ENCODE assay signal across 23 cellular contexts in genomic region chr22:36738416-36739020, GRCh38. TPM values are rescaled to one million over a fixed set of nuclear protein-coding genes. Genes with fewer than 3 reads are reported as not detected.
"Had no signal": no experiment of that assay in that cellular context is flagged by ENCODE, and none has a peak within 500 bp of the region (broad histone marks: within the 10 kb centered on the region; RNA-seq: fewer than 3 reads in every experiment).

No MANE protein-coding gene starts in this region.

- DNase-seq: activated CD4-positive, alpha-beta T cell treated with anti-CD3 and anti-CD28 coated beads for 36 hours; activated CD4-positive, alpha-beta T cell treated with anti-CD3 and anti-CD28 coated beads, Interleukin-2, amount 50 U/mL, for 4 hours; activated CD8-positive, alpha-beta memory T cell treated with anti-CD3 and anti-CD28 coated beads for 24 hours; activated CD8-positive, alpha-beta memory T cell treated with anti-CD3 and anti-CD28 coated beads, Interleukin-2, amount 50 U/mL, for 4 hours; activated naive CD4-positive, alpha-beta T cell treated with Interleukin-2 at 50 U/mL for 16 hours; activated naive CD8-positive, alpha-beta T cell treated with anti-CD3 and anti-CD28 coated beads for 36 hours; activated T-cell treated with anti-CD3 and anti-CD28 coated beads, Interleukin-2, amount 50 U/mL, for 24 hours; foreskin melanocyte; hippocampal formation; midbrain; stimulated activated CD4-positive, alpha-beta T cell treated with anti-CD3 and anti-CD28 coated beads, Interleukin-15, amount 100 ng/mL, for 24 hours; T-helper 9 cell had no signal

- H3K4me1 ChIP-seq: right lobe of liver, upper lobe of left lung had no signal

- H3K27me3 ChIP-seq: colonic mucosa, right lobe of liver, upper lobe of left lung had no signal

- H3K27ac Mint-ChIP-seq: activated CD4-positive, alpha-beta T cell treated with anti-CD3 and anti-CD28 coated beads for 36 hours; activated naive CD8-positive, alpha-beta T cell treated with anti-CD3 and anti-CD28 coated beads for 36 hours; activated T-cell treated with anti-CD3 and anti-CD28 coated beads, Interleukin-2, amount 50 U/mL, for 24 hours; activated T-helper 2 cell treated with anti-CD3 and anti-CD28 coated beads, Interferon-gamma antibody, Interleukin-2, Interleukin-4, amounts not matched to agents 10 μg/mL and 5 μg/mL and 100 μg/mL, durations not matched to agents 14 hours and 24 hours and 36 hours; stimulated activated memory B cell treated with anti-CD40 and anti-IgM and Interleukin-4, amounts not matched to agents 10 μg/mL and 1 μg/mL and 100 μg/mL, for 72 hours had no signal

- H3K4me3 ChIP-seq: colonic mucosa, right lobe of liver, smooth muscle cell, upper lobe of left lung had no signal

- H3K4me1 Mint-ChIP-seq: activated CD4-positive, alpha-beta T cell treated with anti-CD3 and anti-CD28 coated beads for 36 hours; activated naive CD8-positive, alpha-beta T cell treated with anti-CD3 and anti-CD28 coated beads for 36 hours; central memory CD8-positive, alpha-beta T cell; stimulated activated memory B cell treated with anti-CD40 and anti-IgM and Interleukin-4, amounts not matched to agents 10 μg/mL and 1 μg/mL and 100 μg/mL, for 72 hours had no signal

- H3K36me3 Mint-ChIP-seq: activated naive CD8-positive, alpha-beta T cell treated with anti-CD3 and anti-CD28 coated beads for 36 hours; stimulated activated memory B cell treated with anti-CD40 and anti-IgM and Interleukin-4, amounts not matched to agents 10 μg/mL and 1 μg/mL and 100 μg/mL, for 72 hours had no signal

- ATAC-seq: activated CD4-positive, alpha-beta T cell treated with anti-CD3 and anti-CD28 coated beads for 36 hours had no signal

- H3K27ac ChIP-seq: colonic mucosa, right lobe of liver, upper lobe of left lung had no signal

- H3K4me2 ChIP-seq: smooth muscle cell had no signal

- H3K9me3 Mint-ChIP-seq: activated T-cell treated with anti-CD3 and anti-CD28 coated beads, Interleukin-2, amount 50 U/mL, for 24 hours; activated T-helper 2 cell treated with anti-CD3 and anti-CD28 coated beads, Interferon-gamma antibody, Interleukin-2, Interleukin-4, amounts not matched to agents 10 μg/mL and 5 μg/mL and 100 μg/mL, durations not matched to agents 14 hours and 24 hours and 36 hours; central memory CD8-positive, alpha-beta T cell; stimulated activated memory B cell treated with anti-CD40 and anti-IgM and Interleukin-4, amounts not matched to agents 10 μg/mL and 1 μg/mL and 100 μg/mL, for 72 hours had no signal

- H3K36me3 ChIP-seq: colonic mucosa, right lobe of liver, upper lobe of left lung had no signal

- H3K9me3 ChIP-seq: colonic mucosa, right lobe of liver had no signal

- H3K4me3 Mint-ChIP-seq: activated CD4-positive, alpha-beta T cell treated with anti-CD3 and anti-CD28 coated beads for 36 hours; activated naive CD8-positive, alpha-beta T cell treated with anti-CD3 and anti-CD28 coated beads for 36 hours; activated T-cell treated with anti-CD3 and anti-CD28 coated beads, Interleukin-2, amount 50 U/mL, for 24 hours; central memory CD8-positive, alpha-beta T cell; stimulated activated memory B cell treated with anti-CD40 and anti-IgM and Interleukin-4, amounts not matched to agents 10 μg/mL and 1 μg/mL and 100 μg/mL, for 72 hours had no signal

RNA-seq across cellular contexts. Expression of gene CACNG2, which starts 35.0 kb away (rescaled TPM):
- total RNA-seq: activated CD4-positive, alpha-beta T cell treated with anti-CD3 and anti-CD28 coated beads for 36 hours; activated naive CD8-positive, alpha-beta T cell treated with anti-CD3 and anti-CD28 coated beads for 36 hours; activated T-helper 2 cell treated with anti-CD3 and anti-CD28 coated beads, Interferon-gamma antibody, Interleukin-2, Interleukin-4, amounts not matched to agents 10 μg/mL and 5 μg/mL and 100 μg/mL, durations not matched to agents 14 hours and 24 hours and 36 hours; astrocyte; colonic mucosa; epithelial cell of proximal tubule; right lobe of liver; smooth muscle cell; T-helper 1 cell treated with Interleukin-12 subunit alpha and Interleukin-12 subunit beta and Interleukin-4 antibody, amounts not matched to agents 30 ng/mL and 1 ng/mL, for 36 hours; upper lobe of left lung had no signal
- polyA plus RNA-seq: liver, smooth muscle cell had no signal
